8 cellular contexts compared by ENCODE assay signal in genomic region chr1:8962812-8963669, GRCh38. TPM values are rescaled to one million over a fixed set of nuclear protein-coding genes. Genes with fewer than 3 reads are reported as not detected.
DNase-seq lines count a peak whose midpoint lies in the region; ATAC-seq and TF ChIP-seq lines count a peak whose summit lies in the region.

No MANE protein-coding gene starts in this region.

- no peaks in the 10 kb centered on the region for H3K27me3 Mint-ChIP-seq in activated CD4-positive, alpha-beta T cell treated with anti-CD3 and anti-CD28 coated beads, Interleukin-2, amount 10 ng/mL, durations not matched to agents 7 days and 5 days

- POLR2A ChIA-PET in activated CD4-positive, alpha-beta T cell treated with anti-CD3 and anti-CD28 coated beads, Interleukin-2, amount 10 ng/mL, durations not matched to agents 7 days and 5 days (lab: Charles Lee): no interaction called here

- H3K27ac Mint-ChIP-seq in activated CD4-positive, alpha-beta T cell treated with anti-CD3 and anti-CD28 coated beads, Interleukin-2, amount 10 ng/mL, durations not matched to agents 7 days and 5 days: peak overlapping the region; percentile 56

- DNase-seq in Right ventricle myocardium superior: no peak
- DNase-seq in Right ventricle myocardium inferior (ENCODE audit: missing footprints): no peak
- DNase-seq in NB4 (ENCODE audit: low read depth): peak; percentile 79
- DNase-seq in activated CD4-positive, alpha-beta T cell treated with anti-CD3 and anti-CD28 coated beads, Interleukin-2, amount 10 ng/mL, durations not matched to agents 7 days and 5 days: peak; percentile 31
- DNase-seq in germinal center (ENCODE audit: low spot score): peak; percentile 74
- peak; percentile 45 for DNase-seq in stimulated activated CD4-positive, alpha-beta T cell treated with anti-CD3 and anti-CD28 coated beads, Interleukin-4, amount 100 ng/mL, for 24 hours

- H3K4me1 Mint-ChIP-seq in activated CD4-positive, alpha-beta T cell treated with anti-CD3 and anti-CD28 coated beads, Interleukin-2, amount 10 ng/mL, durations not matched to agents 7 days and 5 days: peaks cover 79% of the 10 kb centered on the region

- TF ChIP-seq CTCF in NB4 (IDR thresholded peaks at IDR 0.05; ENCODE audit: low read depth, low read length): peak; percentile 81

- CTCF ChIA-PET in activated CD4-positive, alpha-beta T cell treated with anti-CD3 and anti-CD28 coated beads, Interleukin-2, amount 10 ng/mL, durations not matched to agents 7 days and 5 days (lab: Charles Lee): interaction anchor here (0.9 to 2.3 kb wide), 17 partner anchors 8 to 55 kb away, joined by 3 to 19 read pairs (median 5); no protein-coding TSS in a partner anchor

- TF ChIP-seq POLR2A in NB4 (IDR thresholded peaks at IDR 0.05; ENCODE audit: extremely low read depth, insufficient read length): no peak

- peaks cover 84% of the 10 kb centered on the region for H3K36me3 Mint-ChIP-seq in activated CD4-positive, alpha-beta T cell treated with anti-CD3 and anti-CD28 coated beads, Interleukin-2, amount 10 ng/mL, durations not matched to agents 7 days and 5 days (ENCODE audit: low read depth)

- peak; percentile 25 for ATAC-seq in Right ventricle myocardium superior (ENCODE audit: poor library complexity)
- no peak for ATAC-seq in Right ventricle myocardium inferior
- no peak for ATAC-seq in GM21619 (IDR thresholded peaks at IDR 0.05; ENCODE audit: unreplicated experiment)
- ATAC-seq in HG02623 (IDR thresholded peaks at IDR 0.05; ENCODE audit: unreplicated experiment): no peak

- intact Hi-C loops in Right ventricle myocardium superior (cut with DNase I) (no loop called here), Right ventricle myocardium inferior (cut with DNase I) (loop anchor here (2.0 kb wide), 1 partner anchor 24 kb away; no protein-coding TSS in a partner anchor)

- no peak overlapping the region for H3K4me3 Mint-ChIP-seq in activated CD4-positive, alpha-beta T cell treated with anti-CD3 and anti-CD28 coated beads, Interleukin-2, amount 10 ng/mL, durations not matched to agents 7 days and 5 days

- H3K9me3 Mint-ChIP-seq in activated CD4-positive, alpha-beta T cell treated with anti-CD3 and anti-CD28 coated beads, Interleukin-2, amount 10 ng/mL, durations not matched to agents 7 days and 5 days: peaks cover 13% of the 10 kb centered on the region

- no peak overlapping the region for H3K4me3 ChIP-seq in NB4 (ENCODE audit: low read depth, low read length)

RNA-seq across cellular contexts. Expression of gene CA6, which starts 17.4 kb away (rescaled TPM):
- total RNA-seq in Right ventricle myocardium superior (not detected), Right ventricle myocardium inferior (0.19 TPM)
- total RNA-seq in activated CD4-positive, alpha-beta T cell treated with anti-CD3 and anti-CD28 coated beads, Interleukin-2, amount 10 ng/mL, durations not matched to agents 7 days and 5 days: under 1 TPM; 0.25 to 0.31 TPM

Comparison
In these comparisons a context has a peak if more than half of its experiments do, and no peak if none do; other contexts are left out.
1. DNase-seq: peak in NB4 (single experiment), activated CD4-positive, alpha-beta T cell treated with anti-CD3 and anti-CD28 coated beads, Interleukin-2, amount 10 ng/mL, durations not matched to agents 7 days and 5 days (single experiment), germinal center (single experiment) and stimulated activated CD4-positive, alpha-beta T cell treated with anti-CD3 and anti-CD28 coated beads, Interleukin-4, amount 100 ng/mL, for 24 hours (single experiment); none in Right ventricle myocardium superior (single experiment) and Right ventricle myocardium inferior (single experiment).